Comparison of ENCODE assay signal across 9 cellular contexts in genomic region chr2:18117592-18117991, GRCh38.
DNase-seq lines count a peak whose midpoint lies in the region; ATAC-seq and TF ChIP-seq lines count a peak whose summit lies in the region.
"Had no signal": no experiment of that assay in that cellular context is flagged by ENCODE, and none has a peak within 500 bp of the region (broad histone marks: within the 10 kb centered on the region; RNA-seq: fewer than 3 reads in every experiment).

No MANE protein-coding gene starts in this region.

- intact Hi-C loops in colonic mucosa (cut with DNase I): loop anchor here (10.0 kb wide), 1 partner anchor 263 kb away; no protein-coding TSS in a partner anchor

- no peak overlapping the region for H3K4me2 ChIP-seq in smooth muscle cell

- H3K27ac ChIP-seq in colonic mucosa (no peak overlapping the region), smooth muscle cell (ENCODE audit: low read depth) (no peak overlapping the region)

- no peak overlapping the region for H3K4me3 ChIP-seq in BE2C (ENCODE audit: low read depth, low read length)
- H3K4me3 ChIP-seq in colonic mucosa: no peak overlapping the region
- H3K4me3 ChIP-seq in smooth muscle cell: no peak overlapping the region

- H2AFZ ChIP-seq in smooth muscle cell (ENCODE audit: low read depth): no peak overlapping the region

- TF ChIP-seq CTCF in BE2C (IDR thresholded peaks at IDR 0.05; ENCODE audit: low read depth, low read length) (peak; percentile 54), colonic mucosa (IDR thresholded peaks at IDR 0.05) (peak; percentile 34), smooth muscle cell (IDR thresholded peaks at IDR 0.05; ENCODE audit: borderline replicate concordance, insufficient read depth, poor library complexity, severe bottlenecking) (peak; percentile 38)

- no peaks in the 10 kb centered on the region for H3K79me2 ChIP-seq in smooth muscle cell (ENCODE audit: low read depth)

- no peaks in the 10 kb centered on the region for H3F3A ChIP-seq in smooth muscle cell (ENCODE audit: low read depth)

- no peaks in the 10 kb centered on the region for H3K36me3 ChIP-seq in BE2C
- no peaks in the 10 kb centered on the region for H3K36me3 ChIP-seq in colonic mucosa
- no peaks in the 10 kb centered on the region for H3K36me3 ChIP-seq in smooth muscle cell (ENCODE audit: low read depth)

- no peaks in the 10 kb centered on the region for H3K9me3 ChIP-seq in BE2C
- H3K9me3 ChIP-seq in colonic mucosa: no peaks in the 10 kb centered on the region
- H3K9me3 ChIP-seq in smooth muscle cell (replicated peaks; ENCODE audit: low read depth): no peaks in the 10 kb centered on the region

- H4K20me1 ChIP-seq in smooth muscle cell (ENCODE audit: low read depth): no peaks in the 10 kb centered on the region

- H3K9ac ChIP-seq in colonic mucosa (ENCODE audit: low read depth in 2 of 2, low read length in 2 of 2) (no peak overlapping the region), smooth muscle cell (ENCODE audit: low read depth) (no peak overlapping the region)

- DNase-seq in BE2C (peak; percentile 28), NCI-H2171 treated with DMSO at 0.1 percent for 48 hours (lab: John Stamatoyannopoulos, UW) (peak; percentile 22), colonic mucosa (peak; percentile 38), smooth muscle cell (lab: John Stamatoyannopoulos, UW; ENCODE audit: unreplicated experiment) (no peak), NCI-H1436 treated with DMSO at 0.1 percent for 48 hours (lab: John Stamatoyannopoulos, UW) (no peak), DMS79 (lab: John Stamatoyannopoulos, UW) (no peak)
- DNase-seq: left cardiac atrium had no signal

- H3K27me3 ChIP-seq in BE2C (no peaks in the 10 kb centered on the region), colonic mucosa (no peaks in the 10 kb centered on the region), smooth muscle cell (ENCODE audit: low read depth) (no peaks in the 10 kb centered on the region)

- H3K4me1 ChIP-seq in BE2C (no peaks in the 10 kb centered on the region; the same call in 1 of the 2 replicates), colonic mucosa (no peaks in the 10 kb centered on the region), smooth muscle cell (ENCODE audit: low read depth) (no peaks in the 10 kb centered on the region)

- 40% methylated on average over 2 of the region's 2 CpGs for WGBS in smooth muscle cell (ENCODE audit: low lambda C conversion rate)

- ATAC-seq in GM18861 (IDR thresholded peaks at IDR 0.05; ENCODE audit: unreplicated experiment) (peak; percentile 96), HG02973 (IDR thresholded peaks at IDR 0.05; ENCODE audit: unreplicated experiment) (peak; percentile 93)

Comparison
In these comparisons a context has a peak if more than half of its experiments do, and no peak if none do; other contexts are left out.
1. DNase-seq: peak in BE2C (single experiment), NCI-H2171 treated with DMSO at 0.1 percent for 48 hours (single experiment) and colonic mucosa (single experiment); none in smooth muscle cell (single experiment), NCI-H1436 treated with DMSO at 0.1 percent for 48 hours (single experiment) and DMS79 (single experiment).
2. Peak in every context shown above with its lines, with median percentiles within 50 percentile points of each other: CTCF ChIP-seq.